ENCODE assay signal across 32 cellular contexts in genomic region chr11:79396001-79396400, GRCh38. TPM values are rescaled to one million over a fixed set of nuclear protein-coding genes. Genes with fewer than 3 reads are reported as not detected.
"Had no signal": no experiment of that assay in that cellular context is flagged by ENCODE, and none has a peak within 500 bp of the region (broad histone marks: within the 10 kb centered on the region; RNA-seq: fewer than 3 reads in every experiment).

No MANE protein-coding gene starts in this region.

- H3K9me3 ChIP-seq: esophagus muscularis mucosa, heart right ventricle, left lung, psoas muscle, sigmoid colon, spleen, testis, tibial artery, upper lobe of left lung, uterus had no signal

- H3K27me3 ChIP-seq: esophagus muscularis mucosa, foreskin keratinocyte, sigmoid colon, testis, tibial artery, upper lobe of left lung, uterus had no signal

- H3K4me3 Mint-ChIP-seq: naive thymus-derived CD8-positive, alpha-beta T cell; nephron progenitor cell; stimulated activated memory B cell treated with anti-CD40 and anti-IgM and Interleukin-4, amounts not matched to agents 10 μg/mL and 1 μg/mL and 100 μg/mL, for 72 hours had no signal

- H3K36me3 Mint-ChIP-seq: naive thymus-derived CD8-positive, alpha-beta T cell; stimulated activated memory B cell treated with anti-CD40 and anti-IgM and Interleukin-4, amounts not matched to agents 10 μg/mL and 1 μg/mL and 100 μg/mL, for 72 hours had no signal

- H3K36me3 ChIP-seq: esophagus muscularis mucosa, heart right ventricle, left lung, sigmoid colon, spleen, tibial artery, upper lobe of left lung, uterus had no signal

- H3K4me3 ChIP-seq: coronary artery, esophagus muscularis mucosa, heart right ventricle, left lung, psoas muscle, sigmoid colon, skin epidermis, spleen, testis, tibial artery, upper lobe of left lung, uterus had no signal

- H3K9me3 Mint-ChIP-seq: nephron progenitor cell; stimulated activated memory B cell treated with anti-CD40 and anti-IgM and Interleukin-4, amounts not matched to agents 10 μg/mL and 1 μg/mL and 100 μg/mL, for 72 hours had no signal

- DNase-seq: dermis blood vessel endothelial cell; effector memory CD4-positive, alpha-beta T cell; foreskin keratinocyte; glutamatergic neuron; heart right ventricle; hippocampal formation; left cardiac atrium; left lung; mammary epithelial cell; mesendoderm; midbrain; naive thymus-derived CD8-positive, alpha-beta T cell; nephron progenitor cell; nucleus accumbens; posterior cingulate gyrus; psoas muscle; right cardiac atrium; sigmoid colon; spleen; stimulated activated CD4-positive, alpha-beta T cell treated with anti-CD3 and anti-CD28 coated beads, Interleukin-4, amount 100 ng/mL, for 4 hours; stimulated activated naive CD8-positive, alpha-beta T cell treated with anti-CD3 and anti-CD28 coated beads, Interleukin-15, Interleukin-2, amounts not matched to agents 100 U/mL and 50 U/mL, for 24 hours; substantia nigra; testis; tibial artery; upper lobe of left lung; uterus had no signal

- H3K27ac Mint-ChIP-seq: naive thymus-derived CD8-positive, alpha-beta T cell; nephron progenitor cell; stimulated activated memory B cell treated with anti-CD40 and anti-IgM and Interleukin-4, amounts not matched to agents 10 μg/mL and 1 μg/mL and 100 μg/mL, for 72 hours had no signal

- FAIRE-seq: endothelial cell of umbilical vein, islet of Langerhans had no signal

- ATAC-seq: foreskin keratinocyte; heart right ventricle; left cardiac atrium; left lung; naive thymus-derived CD8-positive, alpha-beta T cell; psoas muscle; right cardiac atrium; stimulated activated naive CD8-positive, alpha-beta T cell treated with anti-CD3 and anti-CD28 coated beads, Interleukin-15, Interleukin-2, amounts not matched to agents 100 U/mL and 50 U/mL, for 24 hours had no signal

- H3K4me1 ChIP-seq: left lung, spleen, tibial artery, upper lobe of left lung, uterus had no signal

- H3K27ac ChIP-seq: coronary artery, esophagus muscularis mucosa, foreskin keratinocyte, heart right ventricle, left lung, psoas muscle, sigmoid colon, skin epidermis, spleen, testis, tibial artery, upper lobe of left lung, uterus had no signal

RNA-seq across cellular contexts. Expression of gene TENM4, which starts 44.8 kb away (rescaled TPM):
- total RNA-seq: naive thymus-derived CD8-positive, alpha-beta T cell had no signal
- polyA plus RNA-seq: naive thymus-derived CD8-positive, alpha-beta T cell had no signal
